In the genomic region with DNA sequence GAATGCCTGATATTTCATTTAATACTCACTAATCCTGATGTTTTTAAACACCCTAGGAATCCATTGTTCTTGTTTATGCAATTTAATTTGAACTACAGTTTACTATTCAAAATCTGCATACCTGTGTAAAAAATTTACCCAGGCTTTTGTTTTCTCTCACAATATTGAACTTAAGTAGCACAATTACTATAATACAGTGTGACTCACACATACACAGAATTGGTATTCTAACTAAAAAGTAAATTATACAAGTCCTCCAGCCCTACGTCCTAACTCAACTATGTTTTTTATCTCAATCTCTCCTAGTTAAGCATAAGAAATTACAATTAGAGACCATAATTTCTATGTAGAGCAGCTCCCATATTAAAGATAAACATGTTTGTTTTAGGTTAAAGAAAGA, we compare ENCODE assay signal across 25 cellular contexts.
"Had no signal": no experiment of that assay in that cellular context is flagged by ENCODE, and none has a peak within 500 bp of the region (broad histone marks: within the 10 kb centered on the region; RNA-seq: fewer than 3 reads in every experiment).

No MANE protein-coding gene starts in this region.

- H3K4me3 ChIP-seq: MG63, PC-9, Peyer's patch, SJCRH30 had no signal

- FAIRE-seq: HepG2 had no signal

- ATAC-seq: HepG2, Right ventricle myocardium inferior, SK-N-SH treated with all-trans-retinoic acid at 6 μM for 48 hours had no signal

- DNase-seq: IMR-90, Karpas-422, KG1, MG63, NCI-H1092, NCI-H1105 treated with DMSO at 0.1 percent for 48 hours, NCI-H1417 treated with DMSO at 0.1 percent for 48 hours, NCI-H146, NCI-H1694 treated with DMSO at 0.1 percent for 48 hours, NCI-H1930, NCI-H2081, NCI-H2107, NCI-H2227 treated with DMSO at 0.1 percent for 48 hours, NCI-H446, NCI-H510A, NCI-H524 treated with DMSO at 0.1 percent for 48 hours, NCI-H69, NCI-H774, PC-9, Peyer's patch, SHP77 treated with DMSO at 0.1 percent for 48 hours, SJCRH30 had no signal
